In the genomic region with DNA sequence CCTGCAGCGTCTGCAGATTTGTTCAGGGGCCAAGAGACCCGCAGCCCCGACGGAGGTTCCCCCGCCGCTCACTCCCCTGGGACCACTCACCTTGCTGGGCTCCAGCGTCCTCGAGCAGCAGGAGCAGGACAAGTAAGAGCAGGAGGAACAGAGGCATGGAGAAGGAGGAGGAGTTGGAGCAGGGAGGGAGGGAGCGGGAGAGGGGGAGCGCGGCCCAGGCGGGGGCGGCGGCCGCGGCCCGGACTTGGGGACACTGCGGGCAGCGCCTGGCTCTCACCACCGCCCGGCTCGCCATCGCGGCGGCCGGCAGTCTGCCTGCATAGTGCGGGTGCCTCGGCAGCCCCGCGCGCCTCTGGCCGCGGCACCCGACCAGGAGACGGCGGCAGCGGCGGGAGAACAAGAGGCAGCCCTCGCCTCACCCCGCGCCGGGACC, we compare ENCODE assay signal across 8 cellular contexts. TPM values are rescaled to one million over a fixed set of nuclear protein-coding genes. Genes with fewer than 3 reads are reported as not detected.
DNase-seq lines count a peak whose midpoint lies in the region; ATAC-seq lines count a peak whose summit lies in the region.

No MANE protein-coding gene starts in this region.

- H3K4me1 Mint-ChIP-seq in activated naive CD8-positive, alpha-beta T cell (ENCODE audit: low read depth): peaks cover 18% of the 10 kb centered on the region

- intact Hi-C loops in Right ventricle myocardium inferior (cut with DNase I): loop anchor here (2.0 to 5.0 kb wide), 3 partner anchors 84 to 378 kb away; partner anchors contain the start of gene CLDND1

- H3K27ac Mint-ChIP-seq in activated naive CD8-positive, alpha-beta T cell: peak overlapping the region; percentile 46

- ATAC-seq in HG02840 (IDR thresholded peaks at IDR 0.05; ENCODE audit: low FRiP score, unreplicated experiment) (peak; percentile 24), Right ventricle myocardium inferior (peak; percentile 67)

- H3K27me3 Mint-ChIP-seq in activated naive CD8-positive, alpha-beta T cell: peaks cover 5% of the 10 kb centered on the region

- H3K36me3 Mint-ChIP-seq in activated naive CD8-positive, alpha-beta T cell: no peaks in the 10 kb centered on the region

- H3K4me3 Mint-ChIP-seq in activated naive CD8-positive, alpha-beta T cell: peak overlapping the region; percentile 92

- DNase-seq in SKM-1 treated with dmso at 0.1 percent for 144 hours (lab: John Stamatoyannopoulos, UW; ENCODE audit: unreplicated experiment) (peak; percentile 25), SKM-1 (lab: John Stamatoyannopoulos, UW; ENCODE audit: unreplicated experiment) (no peak), NCI-H2227 (lab: John Stamatoyannopoulos, UW; ENCODE audit: unreplicated experiment) (peak; percentile 44), Right ventricle myocardium inferior (ENCODE audit: missing footprints) (peak; percentile 79), nucleus accumbens (lab: John Stamatoyannopoulos, UW) (peak in 48 of 56 donors; percentile 7 to 71 (median 50)), middle frontal gyrus (ENCODE audit: extremely low spot score, low spot score) (no peak)

- no peaks in the 10 kb centered on the region for H3K9me3 Mint-ChIP-seq in activated naive CD8-positive, alpha-beta T cell (ENCODE audit: low read depth)

RNA-seq across cellular contexts. Expression of gene DCBLD2, which starts 0.4 kb away (rescaled TPM):
- total RNA-seq in Right ventricle myocardium inferior: 34.7 TPM

Comparison
In these comparisons a context has a peak if more than half of its experiments do, and no peak if none do; other contexts are left out.
1. DNase-seq: peak in SKM-1 treated with dmso at 0.1 percent for 144 hours (single experiment), NCI-H2227 (single experiment), Right ventricle myocardium inferior (single experiment) and nucleus accumbens (48 of 56); none in SKM-1 (single experiment) and middle frontal gyrus (single experiment).